ENCODE assay signal across 8 cellular contexts in the genomic region with DNA sequence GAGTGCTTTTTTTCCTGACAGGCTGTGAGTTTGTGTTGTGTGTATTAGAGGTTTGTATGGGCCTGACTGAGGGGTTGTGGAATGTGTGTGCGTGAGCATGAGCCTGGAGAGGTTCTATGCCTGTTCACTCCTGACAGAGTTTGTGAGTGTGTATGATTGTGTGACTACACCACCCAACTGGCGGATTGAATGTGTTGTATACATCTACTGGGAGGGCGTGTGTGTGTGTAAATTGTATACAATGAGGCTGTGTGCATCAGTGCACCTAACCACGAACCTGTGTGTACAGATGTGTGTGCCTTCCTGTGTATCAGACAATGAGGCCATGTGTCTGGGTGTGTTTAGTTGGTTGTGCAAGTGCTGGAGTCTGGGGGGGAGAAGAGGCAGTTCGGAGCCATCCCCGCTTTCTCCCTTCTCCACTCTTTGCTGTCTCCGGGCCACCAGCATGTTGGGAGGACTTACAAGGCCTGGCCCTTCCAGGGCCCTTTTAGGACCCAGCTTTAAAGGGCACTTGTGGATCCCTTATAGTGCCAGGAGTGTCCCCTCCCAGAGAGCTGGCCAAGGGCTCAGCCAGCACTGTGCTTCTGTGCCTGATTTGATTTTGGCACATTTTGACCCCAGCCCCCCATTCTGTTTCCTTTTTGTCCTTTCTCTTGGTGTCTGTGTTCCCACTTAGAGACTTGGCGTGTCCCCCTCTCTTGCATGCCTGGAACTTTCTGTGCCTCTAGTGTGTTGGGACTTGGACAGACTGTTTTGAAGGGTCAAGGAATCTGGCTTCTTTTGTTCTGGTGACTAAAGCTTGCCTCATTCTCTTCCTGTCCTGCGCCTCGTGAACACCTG. TPM values are rescaled to one million over a fixed set of nuclear protein-coding genes. Genes with fewer than 3 reads are reported as not detected.
DNase-seq lines count a peak whose midpoint lies in the region; ATAC-seq, FAIRE-seq and TF ChIP-seq lines count a peak whose summit lies in the region.

No MANE protein-coding gene starts in this region.

- H3K27me3 ChIP-seq in HAP-1 (ENCODE audit: low read depth) (no peaks in the 10 kb centered on the region), astrocyte (ENCODE audit: insufficient read depth, low read length) (no peaks in the 10 kb centered on the region), spleen (replicated peaks in 1 of 7) (peaks cover 0 to 42% (median 6%) of the 10 kb centered on the region in 7 donors)

- peaks cover 29% of the 10 kb centered on the region for H4K20me1 ChIP-seq in astrocyte (ENCODE audit: insufficient read depth, low read length)

- H3K4me2 ChIP-seq in A549 = peak overlapping the region; percentile 97
- peak overlapping the region; percentile 90 for H3K4me2 ChIP-seq in astrocyte (ENCODE audit: low read length)

- H3K9me3 ChIP-seq in A549 (0 out of 3 replicates have a peak, but pooled peaks cover 3% of the 10 kb centered on the region), HAP-1 (no peaks in the 10 kb centered on the region), astrocyte (ENCODE audit: insufficient read depth, low read depth, low read length) (peaks cover 3% of the 10 kb centered on the region), spleen (no peaks in the 10 kb centered on the region)

- no peak for TF ChIP-seq CTCF in A549 (IDR thresholded peaks at IDR 0.05)
- TF ChIP-seq CTCF in astrocyte (IDR thresholded peaks at IDR 0.05; ENCODE audit: insufficient read depth, low read depth, low read length) = no peak
- TF ChIP-seq CTCF in spleen (IDR thresholded peaks at IDR 0.05 in 8 of 11, conservative IDR thresholded peaks at IDR 0.05 in 3 of 11) = no peak

- CTCF ChIA-PET in A549 (lab: Yijun Ruan, JAX) = no interaction called here

- ATAC-seq in A549 = peak; percentile 6 to 12; a peak in 4 of 6 replicates
- ATAC-seq in HG03469 (IDR thresholded peaks at IDR 0.05; ENCODE audit: unreplicated experiment) = no peak

- DNase-seq in A549 (ENCODE audit: low read depth in 1 of 2, low spot score in 1 of 2) (peak in 1 of 2 experiments; percentile 42), HAP-1 (ENCODE audit: low spot score in 2 of 2) (peak in 1 of 2 experiments; percentile 34), astrocyte (ENCODE audit: low read depth) (peak; percentile 86), iris pigment epithelial cell (ENCODE audit: low read depth) (peak; percentile 74), spleen (peak; percentile 58)
- no peak for DNase-seq in stimulated activated naive CD4-positive, alpha-beta T cell treated with Interleukin-2 at 50 U/mL for 16 hours (lab: John Stamatoyannopoulos, UW)
- DNase-seq in effector CD8-positive, alpha-beta T cell (lab: John Stamatoyannopoulos, UW) = no peak

- H3K27ac Mint-ChIP-seq in astrocyte (ENCODE audit: unreplicated experiment) = peak overlapping the region; percentile 66

- no peaks in the 10 kb centered on the region for H3K27me3 Mint-ChIP-seq in astrocyte (ENCODE audit: low read depth, unreplicated experiment)

- H3K27ac ChIP-seq in A549 (peak overlapping the region; percentile 77 to 88; a peak in 5 of 6 replicates), astrocyte (ENCODE audit: low read depth, low read length) (no peak overlapping the region), spleen (peak overlapping the region in 6 of 8 donors; percentile 37 to 82 (median 72))

- peaks cover 25% of the 10 kb centered on the region for H3K4me1 Mint-ChIP-seq in astrocyte (ENCODE audit: low read depth, unreplicated experiment)

- H3K36me3 Mint-ChIP-seq in astrocyte (ENCODE audit: low read depth, unreplicated experiment) = no peaks in the 10 kb centered on the region

- intact Hi-C loops in spleen (cut with DNase I; ENCODE audit: low total_unique reads) = no loop called here

- no peak for FAIRE-seq in A549 (lab: Jason Lieb, UNC)
- no peak for FAIRE-seq in astrocyte (lab: Jason Lieb, UNC)

- peaks cover 4% of the 10 kb centered on the region for H3K9me3 Mint-ChIP-seq in astrocyte (ENCODE audit: unreplicated experiment)

- H3K4me1 ChIP-seq in A549 (peaks cover 34% of the 10 kb centered on the region), HAP-1 (peaks cover 14% of the 10 kb centered on the region), astrocyte (ENCODE audit: insufficient read depth, low read length) (peaks cover 36% of the 10 kb centered on the region), spleen (peaks cover 4 to 56% (median 31%) of the 10 kb centered on the region in 6 donors)

- H3K36me3 ChIP-seq in HAP-1 (replicated peaks) = no peaks in the 10 kb centered on the region; the same call in 1 of the 2 replicates
- no peaks in the 10 kb centered on the region for H3K36me3 ChIP-seq in astrocyte (ENCODE audit: insufficient read depth, low read length)
- no peaks in the 10 kb centered on the region for H3K36me3 ChIP-seq in spleen

- peaks cover 33% of the 10 kb centered on the region for H3K79me2 ChIP-seq in astrocyte (ENCODE audit: insufficient read depth, low read length)

- 62% methylated on average over 10 of the region's 10 CpGs for WGBS in A549 (ENCODE audit: missing lambda C conversion rate)
- WGBS in spleen, 5 donors = 35 to 65% (median 46%) methylated on average over 9 to 10 of the region's 10 CpGs

- H3K9ac ChIP-seq in astrocyte (ENCODE audit: low read length) = peak overlapping the region; percentile 68

- no peak for TF ChIP-seq RAD21 in A549 (conservative IDR thresholded peaks at IDR 0.05 in 1 of 2, IDR thresholded peaks at IDR 0.05 in 1 of 2)

- TF ChIP-seq POLR2A in A549 (IDR thresholded peaks at IDR 0.05; ENCODE audit: low read length) (no peak), spleen (IDR thresholded peaks at IDR 0.05) (no peak)

- H3K4me3 ChIP-seq in A549 (peak overlapping the region; percentile 78), HAP-1 (peak overlapping the region; percentile 53), astrocyte (ENCODE audit: insufficient read depth, low read depth, low read length) (peak overlapping the region; percentile 92), spleen (peak overlapping the region; percentile 44 to 77 (median 58))

- in situ Hi-C loops in HAP-1 (cut with MboI; ENCODE audit: low sequenced_read_pairs) = no loop called here

- POLR2A ChIA-PET in A549 (lab: Yijun Ruan, JAX) = no interaction called here

- TF ChIP-seq EP300 in A549 (IDR thresholded peaks at IDR 0.05) = no peak

- H3K4me3 Mint-ChIP-seq in astrocyte (ENCODE audit: unreplicated experiment) = peak overlapping the region; percentile 97

- H2AFZ ChIP-seq in astrocyte (ENCODE audit: low read depth, low read length) = peak overlapping the region; percentile 82

TF ChIP-seq in A549, 52 proteins besides CTCF, POLR2A, EP300 and RAD21:
- TF ChIP-seq, protein P1, sequence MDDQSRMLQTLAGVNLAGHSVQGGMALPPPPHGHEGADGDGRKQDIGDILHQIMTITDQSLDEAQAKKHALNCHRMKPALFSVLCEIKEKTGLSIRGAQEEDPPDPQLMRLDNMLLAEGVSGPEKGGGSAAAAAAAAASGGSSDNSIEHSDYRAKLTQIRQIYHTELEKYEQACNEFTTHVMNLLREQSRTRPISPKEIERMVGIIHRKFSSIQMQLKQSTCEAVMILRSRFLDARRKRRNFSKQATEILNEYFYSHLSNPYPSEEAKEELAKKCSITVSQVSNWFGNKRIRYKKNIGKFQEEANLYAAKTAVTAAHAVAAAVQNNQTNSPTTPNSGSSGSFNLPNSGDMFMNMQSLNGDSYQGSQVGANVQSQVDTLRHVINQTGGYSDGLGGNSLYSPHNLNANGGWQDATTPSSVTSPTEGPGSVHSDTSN (IDR thresholded peaks at IDR 0.05) = no peak
- TF ChIP-seq MAZ (IDR thresholded peaks at IDR 0.05; ENCODE audit: borderline replicate concordance, low read depth, low read length) (no peak), GATA3 (IDR thresholded peaks at IDR 0.05; ENCODE audit: borderline replicate concordance) (no peak), FOSB (CRISPR knock-in tag; IDR thresholded peaks at IDR 0.05) (no peak), JUNB (IDR thresholded peaks at IDR 0.05) (no peak), RARB (CRISPR knock-in tag; IDR thresholded peaks at IDR 0.05) (no peak), HOXB13 (CRISPR knock-in tag; IDR thresholded peaks at IDR 0.05; ENCODE audit: low read depth) (no peak), EHF (CRISPR knock-in tag; IDR thresholded peaks at IDR 0.05) (no peak), TP53 (CRISPR knock-in tag; IDR thresholded peaks at IDR 0.05) (no peak), POLR2AphosphoS2 (conservative IDR thresholded peaks at IDR 0.05; ENCODE audit: low read length) (no peak), ZSCAN20 (CRISPR knock-in tag; IDR thresholded peaks at IDR 0.05) (no peak), CBX8 (IDR thresholded peaks at IDR 0.05) (no peak), ZC3H11A (IDR thresholded peaks at IDR 0.05) (no peak), ZNF302 (CRISPR knock-in tag; IDR thresholded peaks at IDR 0.05) (no peak)
- TF ChIP-seq, protein P2, sequence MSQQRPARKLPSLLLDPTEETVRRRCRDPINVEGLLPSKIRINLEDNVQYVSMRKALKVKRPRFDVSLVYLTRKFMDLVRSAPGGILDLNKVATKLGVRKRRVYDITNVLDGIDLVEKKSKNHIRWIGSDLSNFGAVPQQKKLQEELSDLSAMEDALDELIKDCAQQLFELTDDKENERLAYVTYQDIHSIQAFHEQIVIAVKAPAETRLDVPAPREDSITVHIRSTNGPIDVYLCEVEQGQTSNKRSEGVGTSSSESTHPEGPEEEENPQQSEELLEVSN (IDR thresholded peaks at IDR 0.05; ENCODE audit: borderline replicate concordance, low read depth) = no peak
- TF ChIP-seq, protein P3, sequence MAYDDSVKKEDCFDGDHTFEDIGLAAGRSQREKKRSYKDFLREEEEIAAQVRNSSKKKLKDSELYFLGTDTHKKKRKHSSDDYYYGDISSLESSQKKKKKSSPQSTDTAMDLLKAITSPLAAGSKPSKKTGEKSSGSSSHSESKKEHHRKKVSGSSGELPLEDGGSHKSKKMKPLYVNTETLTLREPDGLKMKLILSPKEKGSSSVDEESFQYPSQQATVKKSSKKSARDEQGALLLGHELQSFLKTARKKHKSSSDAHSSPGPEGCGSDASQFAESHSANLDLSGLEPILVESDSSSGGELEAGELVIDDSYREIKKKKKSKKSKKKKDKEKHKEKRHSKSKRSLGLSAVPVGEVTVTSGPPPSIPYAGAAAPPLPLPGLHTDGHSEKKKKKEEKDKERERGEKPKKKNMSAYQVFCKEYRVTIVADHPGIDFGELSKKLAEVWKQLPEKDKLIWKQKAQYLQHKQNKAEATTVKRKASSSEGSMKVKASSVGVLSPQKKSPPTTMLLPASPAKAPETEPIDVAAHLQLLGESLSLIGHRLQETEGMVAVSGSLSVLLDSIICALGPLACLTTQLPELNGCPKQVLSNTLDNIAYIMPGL (CRISPR knock-in tag; IDR thresholded peaks at IDR 0.05; ENCODE audit: borderline replicate concordance) = no peak

RNA-seq across cellular contexts. Expression of a gene that starts 1.3 kb away (rescaled TPM):
- polyA plus RNA-seq in A549 (2011; rRNA removed) = 31.3 and 35.1 TPM in 2 replicates
- 15.2 and 18.6 TPM in 2 replicates for polyA plus RNA-seq in A549 (2012; cell fraction: cytosol; rRNA removed)
- polyA plus RNA-seq in A549 (2012; cell fraction: nucleus; rRNA removed) = 11.6 and 18.2 TPM in 2 replicates
- 9.9 to 10.6 TPM (median 9.9 TPM) in 3 replicates for polyA plus RNA-seq in A549 (2017; fragmentation: RNase III; extraction: RNeasy Plus Mini Kit Qiagen cat#74134 plus additional on column Dnase treatment)
- 40.8 and 49.4 TPM in 2 replicates for polyA minus RNA-seq in A549 (2011; rRNA and poly(A)+ RNA removed)
- 32.9 and 37.9 TPM in 2 replicates for total RNA-seq in astrocyte
- 10 to 100 TPM; 20.8 to 46.0 (median 31.8) TPM for total RNA-seq in spleen
- 1 to 10 TPM; 3.9 to 8.7 (median 4.6) TPM for polyA plus RNA-seq in spleen

Comparison
In these comparisons a context has a peak if more than half of its experiments do, and no peak if none do; other contexts are left out.
1. DNase-seq: peak in astrocyte (single experiment), iris pigment epithelial cell (single experiment) and spleen (single experiment); none in stimulated activated naive CD4-positive, alpha-beta T cell treated with Interleukin-2 at 50 U/mL for 16 hours (single experiment) and effector CD8-positive, alpha-beta T cell (single experiment).
2. Peak in every context shown above with its lines, with median percentiles within 50 percentile points of each other: H3K4me3 ChIP-seq.